Comparison of ENCODE assay signal across 1 cellular context in genomic region chr12:132529899-132530298, GRCh38.
A peak's percentile ranks its signal among the peaks of the same experiment; 100 is the strongest.
TF ChIP-seq lines count a peak whose summit lies in the region.

No MANE protein-coding gene starts in this region.

TF ChIP-seq in HEK293, 187 proteins besides CTCF, POLR2A, EP300 and RAD21 (continued from another document):
- TF ChIP-seq, protein P1, sequence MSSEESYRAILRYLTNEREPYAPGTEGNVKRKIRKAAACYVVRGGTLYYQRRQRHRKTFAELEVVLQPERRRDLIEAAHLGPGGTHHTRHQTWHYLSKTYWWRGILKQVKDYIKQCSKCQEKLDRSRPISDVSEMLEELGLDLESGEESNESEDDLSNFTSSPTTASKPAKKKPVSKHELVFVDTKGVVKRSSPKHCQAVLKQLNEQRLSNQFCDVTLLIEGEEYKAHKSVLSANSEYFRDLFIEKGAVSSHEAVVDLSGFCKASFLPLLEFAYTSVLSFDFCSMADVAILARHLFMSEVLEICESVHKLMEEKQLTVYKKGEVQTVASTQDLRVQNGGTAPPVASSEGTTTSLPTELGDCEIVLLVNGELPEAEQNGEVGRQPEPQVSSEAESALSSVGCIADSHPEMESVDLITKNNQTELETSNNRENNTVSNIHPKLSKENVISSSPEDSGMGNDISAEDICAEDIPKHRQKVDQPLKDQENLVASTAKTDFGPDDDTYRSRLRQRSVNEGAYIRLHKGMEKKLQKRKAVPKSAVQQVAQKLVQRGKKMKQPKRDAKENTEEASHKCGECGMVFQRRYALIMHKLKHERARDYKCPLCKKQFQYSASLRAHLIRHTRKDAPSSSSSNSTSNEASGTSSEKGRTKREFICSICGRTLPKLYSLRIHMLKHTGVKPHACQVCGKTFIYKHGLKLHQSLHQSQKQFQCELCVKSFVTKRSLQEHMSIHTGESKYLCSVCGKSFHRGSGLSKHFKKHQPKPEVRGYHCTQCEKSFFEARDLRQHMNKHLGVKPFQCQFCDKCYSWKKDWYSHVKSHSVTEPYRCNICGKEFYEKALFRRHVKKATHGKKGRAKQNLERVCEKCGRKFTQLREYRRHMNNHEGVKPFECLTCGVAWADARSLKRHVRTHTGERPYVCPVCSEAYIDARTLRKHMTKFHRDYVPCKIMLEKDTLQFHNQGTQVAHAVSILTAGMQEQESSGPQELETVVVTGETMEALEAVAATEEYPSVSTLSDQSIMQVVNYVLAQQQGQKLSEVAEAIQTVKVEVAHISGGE (tag by site-specific recombination; conservative IDR thresholded peaks at IDR 0.05; ENCODE audit: low read depth): no peak
- TF ChIP-seq ZSCAN30 (tag by site-specific recombination; IDR thresholded peaks at IDR 0.05) (no peak), PRDM1 (tag by site-specific recombination; IDR thresholded peaks at IDR 0.05) (no peak), ZSCAN23 (tag by site-specific recombination; IDR thresholded peaks at IDR 0.05) (no peak), KLF17 (tag by site-specific recombination; IDR thresholded peaks at IDR 0.05) (peak; percentile 76; the same call in 1 of the 2 replicates)
